2 cellular contexts compared by ENCODE assay signal in the genomic region with DNA sequence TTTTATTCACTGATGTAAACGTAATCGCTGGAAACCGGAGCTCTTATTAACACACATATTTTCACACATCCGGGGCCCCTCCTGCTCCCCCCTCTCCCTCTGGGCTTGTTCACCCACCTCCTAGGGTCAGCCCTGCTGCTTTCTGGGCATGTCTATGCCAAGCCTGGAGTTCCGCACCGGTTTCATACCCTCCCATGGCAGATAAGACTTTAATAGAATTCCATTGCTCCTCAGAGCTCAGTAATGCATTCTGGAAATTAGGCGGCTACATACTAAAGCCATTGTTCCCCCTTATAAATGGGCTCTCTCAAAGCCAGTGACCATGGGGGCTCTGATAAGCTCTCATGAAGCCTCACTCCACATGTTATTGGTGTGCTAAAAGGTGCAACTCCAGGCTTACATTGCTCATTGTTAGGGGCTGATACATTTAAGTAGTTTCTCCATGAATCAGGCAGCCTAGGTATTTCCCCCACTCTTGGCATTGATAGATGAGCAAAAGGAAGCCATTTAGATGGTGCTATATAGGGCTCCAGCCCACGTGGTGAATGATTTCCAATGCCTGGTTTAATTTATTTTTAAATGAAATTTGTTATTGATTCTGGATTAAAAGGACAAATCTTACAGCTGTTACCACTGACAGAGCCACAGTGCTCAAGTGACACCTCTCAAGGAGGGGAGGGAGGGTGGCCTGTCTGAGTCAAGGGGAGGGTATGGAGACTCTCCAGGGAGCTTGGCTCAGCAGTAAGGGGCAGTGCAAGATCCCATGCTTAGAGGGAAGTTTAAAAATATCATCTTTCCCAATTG.
TF ChIP-seq lines count a peak whose summit lies in the region.

No MANE protein-coding gene starts in this region.

TF ChIP-seq in SK-N-SH, 30 proteins besides CTCF, POLR2A, EP300 and RAD21 (continued from another document):
- TF ChIP-seq FOSL2 (IDR thresholded peaks at IDR 0.05; ENCODE audit: borderline replicate concordance, low read depth) (peak; percentile 3; the same call in 1 of the 2 replicates), RCOR1 (IDR thresholded peaks at IDR 0.05; ENCODE audit: low read length) (no peak)

TF ChIP-seq in SK-N-SH treated with all-trans-retinoic acid at 6 μM for 48 hours, 23 proteins besides CTCF, POLR2A, EP300 and RAD21 (continued from another document):
- TF ChIP-seq TSHZ2 (CRISPR knock-in tag; IDR thresholded peaks at IDR 0.05) (no peak), ZNF70 (CRISPR knock-in tag; IDR thresholded peaks at IDR 0.05) (no peak), CSDC2 (CRISPR knock-in tag; IDR thresholded peaks at IDR 0.05) (no peak), ZNF565 (CRISPR knock-in tag; conservative IDR thresholded peaks at IDR 0.05; ENCODE audit: low read depth) (no peak), GLIS3 (CRISPR knock-in tag; IDR thresholded peaks at IDR 0.05) (no peak), ESRRG (CRISPR knock-in tag; IDR thresholded peaks at IDR 0.05) (no peak), ZFP30 (CRISPR knock-in tag; IDR thresholded peaks at IDR 0.05) (no peak), TCF4 (CRISPR knock-in tag; IDR thresholded peaks at IDR 0.05; ENCODE audit: borderline replicate concordance) (no peak), OSR1 (CRISPR knock-in tag; IDR thresholded peaks at IDR 0.05) (no peak), ZC3H10 (CRISPR knock-in tag; IDR thresholded peaks at IDR 0.05) (no peak), ARNTL (CRISPR knock-in tag; IDR thresholded peaks at IDR 0.05; ENCODE audit: borderline replicate concordance, low read depth) (no peak), ISL1 (CRISPR knock-in tag; IDR thresholded peaks at IDR 0.05) (no peak), CSRNP3 (CRISPR knock-in tag; IDR thresholded peaks at IDR 0.05) (no peak), RARB (CRISPR knock-in tag; IDR thresholded peaks at IDR 0.05) (no peak), SNAI2 (CRISPR knock-in tag; IDR thresholded peaks at IDR 0.05) (no peak)
- TF ChIP-seq, protein P1, sequence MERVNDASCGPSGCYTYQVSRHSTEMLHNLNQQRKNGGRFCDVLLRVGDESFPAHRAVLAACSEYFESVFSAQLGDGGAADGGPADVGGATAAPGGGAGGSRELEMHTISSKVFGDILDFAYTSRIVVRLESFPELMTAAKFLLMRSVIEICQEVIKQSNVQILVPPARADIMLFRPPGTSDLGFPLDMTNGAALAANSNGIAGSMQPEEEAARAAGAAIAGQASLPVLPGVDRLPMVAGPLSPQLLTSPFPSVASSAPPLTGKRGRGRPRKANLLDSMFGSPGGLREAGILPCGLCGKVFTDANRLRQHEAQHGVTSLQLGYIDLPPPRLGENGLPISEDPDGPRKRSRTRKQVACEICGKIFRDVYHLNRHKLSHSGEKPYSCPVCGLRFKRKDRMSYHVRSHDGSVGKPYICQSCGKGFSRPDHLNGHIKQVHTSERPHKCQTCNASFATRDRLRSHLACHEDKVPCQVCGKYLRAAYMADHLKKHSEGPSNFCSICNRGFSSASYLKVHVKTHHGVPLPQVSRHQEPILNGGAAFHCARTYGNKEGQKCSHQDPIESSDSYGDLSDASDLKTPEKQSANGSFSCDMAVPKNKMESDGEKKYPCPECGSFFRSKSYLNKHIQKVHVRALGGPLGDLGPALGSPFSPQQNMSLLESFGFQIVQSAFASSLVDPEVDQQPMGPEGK (CRISPR knock-in tag; IDR thresholded peaks at IDR 0.05; ENCODE audit: borderline replicate concordance) = no peak
- TF ChIP-seq, protein P2, sequence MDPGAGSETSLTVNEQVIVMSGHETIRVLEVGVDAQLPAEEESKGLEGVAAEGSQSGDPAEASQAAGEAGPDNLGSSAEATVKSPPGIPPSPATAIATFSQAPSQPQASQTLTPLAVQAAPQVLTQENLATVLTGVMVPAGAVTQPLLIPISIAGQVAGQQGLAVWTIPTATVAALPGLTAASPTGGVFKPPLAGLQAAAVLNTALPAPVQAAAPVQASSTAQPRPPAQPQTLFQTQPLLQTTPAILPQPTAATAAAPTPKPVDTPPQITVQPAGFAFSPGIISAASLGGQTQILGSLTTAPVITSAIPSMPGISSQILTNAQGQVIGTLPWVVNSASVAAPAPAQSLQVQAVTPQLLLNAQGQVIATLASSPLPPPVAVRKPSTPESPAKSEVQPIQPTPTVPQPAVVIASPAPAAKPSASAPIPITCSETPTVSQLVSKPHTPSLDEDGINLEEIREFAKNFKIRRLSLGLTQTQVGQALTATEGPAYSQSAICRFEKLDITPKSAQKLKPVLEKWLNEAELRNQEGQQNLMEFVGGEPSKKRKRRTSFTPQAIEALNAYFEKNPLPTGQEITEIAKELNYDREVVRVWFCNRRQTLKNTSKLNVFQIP (CRISPR knock-in tag; IDR thresholded peaks at IDR 0.05; ENCODE audit: borderline replicate concordance, low read depth) = no peak
TF ChIP-seq in SK-N-SH treated with all-trans-retinoic acid at 6 μM for 48 hours: peak in this region for 0.
